1 cellular context compared by ENCODE assay signal in the genomic region with DNA sequence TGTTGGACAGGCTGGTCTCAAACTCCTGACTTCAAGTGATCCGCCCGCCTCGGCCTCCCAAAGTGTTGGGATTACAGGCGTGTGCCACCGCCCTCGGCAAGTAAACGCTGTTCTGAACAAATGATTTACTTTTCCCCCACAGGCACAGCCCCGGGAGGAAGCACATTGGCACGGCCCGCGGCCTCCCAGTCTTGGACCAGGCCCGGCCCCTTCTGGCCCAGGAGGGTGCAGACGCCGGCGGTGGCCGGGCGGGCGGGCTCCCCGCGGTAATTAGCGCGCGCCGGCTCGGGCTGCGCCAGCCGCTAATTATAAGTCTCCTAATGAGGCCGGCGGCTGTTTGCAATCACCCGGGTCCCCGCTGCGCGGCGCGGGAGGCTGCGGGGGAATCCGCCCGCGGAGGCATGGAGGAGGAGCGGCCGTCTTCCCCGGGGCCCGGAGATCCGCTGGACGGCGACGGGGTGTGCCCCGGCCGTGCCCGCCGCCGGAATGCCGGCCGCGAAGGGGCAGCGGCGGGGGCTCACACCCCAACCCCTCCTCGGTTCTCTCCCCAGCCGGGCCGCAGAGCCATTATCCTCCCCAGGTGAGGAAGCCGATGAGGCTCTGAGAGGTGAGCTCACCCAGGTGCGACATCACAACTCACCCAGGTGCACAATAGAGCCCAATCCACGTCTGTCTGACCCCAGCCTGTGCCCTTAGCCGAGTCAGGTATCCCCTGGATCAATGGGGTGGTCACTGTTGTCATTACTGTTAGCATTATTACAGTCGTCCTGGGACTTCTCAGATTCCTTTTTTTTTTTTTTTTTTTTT.
TF ChIP-seq lines count a peak whose summit lies in the region.

No MANE protein-coding gene starts in this region.

TF ChIP-seq in H1, 55 proteins besides CTCF, POLR2A, EP300 and RAD21:
- TF ChIP-seq CREB1 (IDR thresholded peaks at IDR 0.05) (peak; percentile 54; the same call in 1 of the 2 replicates), HDAC2 (IDR thresholded peaks at IDR 0.05; ENCODE audit: borderline replicate concordance in 1 of 2, low read depth in 2 of 2, low read length in 2 of 2) (no peak), RXRA (IDR thresholded peaks at IDR 0.05; ENCODE audit: insufficient read depth, low read depth, low read length) (no peak), BACH1 (IDR thresholded peaks at IDR 0.05; ENCODE audit: low read length) (no peak), TAF1 (IDR thresholded peaks at IDR 0.05; ENCODE audit: low read depth, low read length) (peak; percentile 18; the same call in 1 of the 2 replicates), RNF2 (IDR thresholded peaks at IDR 0.05; ENCODE audit: borderline replicate concordance, low read depth, low read length, missing control alignments, poor library complexity, severe bottlenecking) (no peak), TCF12 (IDR thresholded peaks at IDR 0.05; ENCODE audit: low read depth, low read length) (0 out of 2 replicates have a peak, but pooled peaks have one; percentile 19), SP4 (IDR thresholded peaks at IDR 0.05; ENCODE audit: low read length) (no peak), ZNF274 (IDR thresholded peaks at IDR 0.05; ENCODE audit: borderline replicate concordance, extremely low read depth, low read length) (no peak), SP2 (IDR thresholded peaks at IDR 0.05; ENCODE audit: low read length) (no peak), YY1 (IDR thresholded peaks at IDR 0.05; ENCODE audit: low read depth, low read length) (0 out of 2 replicates have a peak, but pooled peaks have one; percentile 22), KDM4A (IDR thresholded peaks at IDR 0.05; ENCODE audit: low read depth, low read length, severe bottlenecking) (peak; percentile 63), ASH2L (IDR thresholded peaks at IDR 0.05; ENCODE audit: low read length) (peak; percentile 34), PHF8 (conservative IDR thresholded peaks at IDR 0.05; ENCODE audit: low read depth, low read length) (peak; percentile 35; the same call in 1 of the 2 replicates), SIRT6 (IDR thresholded peaks at IDR 0.05; ENCODE audit: low read length) (no peak)
